ENCODE assay signal across 1 cellular context in genomic region chr1:174967845-174968705, GRCh38.
TF ChIP-seq lines count a peak whose summit lies in the region.

No MANE protein-coding gene starts in this region.

TF ChIP-seq in HepG2, 621 proteins besides CTCF, POLR2A, EP300 and RAD21:
- TF ChIP-seq ZEB1 (IDR thresholded peaks at IDR 0.05; ENCODE audit: insufficient replicate concordance, low read depth) (no peak), MAFK (conservative IDR thresholded peaks at IDR 0.05 in 1 of 2, IDR thresholded peaks at IDR 0.05 in 1 of 2; ENCODE audit: low read length in 2 of 2) (peak; percentile 55 to 72), MAFF (IDR thresholded peaks at IDR 0.05; ENCODE audit: low read depth, low read length) (peak; percentile 46; the same call in 1 of the 2 replicates)
TF ChIP-seq in HepG2: peak in this region for 2.
